22 cellular contexts compared by ENCODE assay signal in the genomic region with DNA sequence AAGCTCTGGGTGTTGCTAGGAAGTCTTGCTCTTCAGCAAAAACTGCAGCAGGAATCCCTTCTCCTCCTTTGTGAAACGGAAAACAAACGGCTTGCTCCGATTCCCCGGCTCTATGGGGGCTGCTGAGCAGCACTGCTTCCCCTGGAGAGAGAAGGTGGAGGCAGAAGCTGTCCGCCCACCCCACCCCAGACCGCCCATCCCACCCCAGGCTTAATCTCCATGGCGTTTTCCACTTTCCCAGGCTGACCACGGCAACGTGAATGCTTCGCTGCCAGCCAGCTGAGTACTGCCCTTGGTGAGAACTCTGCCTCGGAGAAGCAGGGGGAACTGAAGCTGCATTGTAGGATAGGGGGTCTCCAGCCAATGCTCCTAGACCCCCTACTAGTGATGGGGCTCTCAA.
DNase-seq lines count a peak whose midpoint lies in the region; ATAC-seq, FAIRE-seq and TF ChIP-seq lines count a peak whose summit lies in the region.
"Had no signal": no experiment of that assay in that cellular context is flagged by ENCODE, and none has a peak within 500 bp of the region (broad histone marks: within the 10 kb centered on the region; RNA-seq: fewer than 3 reads in every experiment).

No MANE protein-coding gene starts in this region.

- TF ChIP-seq CTCF in coronary artery (IDR thresholded peaks at IDR 0.05), result no peak

- no peak overlapping the region for H3K4me3 Mint-ChIP-seq in activated CD8-positive, alpha-beta memory T cell treated with anti-CD3 and anti-CD28 coated beads, Interleukin-2, amount 10 ng/mL, durations not matched to agents 7 days and 5 days
- peak overlapping the region; percentile 55 for H3K4me3 Mint-ChIP-seq in stimulated activated effector memory CD8-positive, alpha-beta T cell treated with anti-CD3 and anti-CD28 coated beads, Interleukin-12 subunit alpha, Interleukin-12 subunit beta, amount 100 ng/mL, for 72 hours
- H3K4me3 Mint-ChIP-seq: HFFc6 had no signal

- FAIRE-seq in GM18507 (lab: Jason Lieb, UNC), result peak; percentile 61
- FAIRE-seq: kidney had no signal

- peak overlapping the region; percentile 56 for H3K4me3 ChIP-seq in coronary artery
- H3K4me3 ChIP-seq: psoas muscle, skin epidermis had no signal

- H3K27me3 Mint-ChIP-seq in activated CD8-positive, alpha-beta memory T cell treated with anti-CD3 and anti-CD28 coated beads, Interleukin-2, amount 10 ng/mL, durations not matched to agents 7 days and 5 days, result no peaks in the 10 kb centered on the region

- H3K27ac Mint-ChIP-seq in activated CD8-positive, alpha-beta memory T cell treated with anti-CD3 and anti-CD28 coated beads, Interleukin-2, amount 10 ng/mL, durations not matched to agents 7 days and 5 days, result peak overlapping the region; percentile 28
- H3K27ac Mint-ChIP-seq in stimulated activated effector memory CD8-positive, alpha-beta T cell treated with anti-CD3 and anti-CD28 coated beads, Interleukin-12 subunit alpha, Interleukin-12 subunit beta, amount 100 ng/mL, for 72 hours, result peak overlapping the region; percentile 92
- H3K27ac Mint-ChIP-seq: HFFc6 had no signal

- H3K36me3 Mint-ChIP-seq in activated CD8-positive, alpha-beta memory T cell treated with anti-CD3 and anti-CD28 coated beads, Interleukin-2, amount 10 ng/mL, durations not matched to agents 7 days and 5 days, result peaks cover 58% of the 10 kb centered on the region
- peaks cover 93% of the 10 kb centered on the region for H3K36me3 Mint-ChIP-seq in stimulated activated effector memory CD8-positive, alpha-beta T cell treated with anti-CD3 and anti-CD28 coated beads, Interleukin-12 subunit alpha, Interleukin-12 subunit beta, amount 100 ng/mL, for 72 hours

- H3K27ac ChIP-seq in coronary artery, result peak overlapping the region; percentile 20

- no peak for ATAC-seq in activated CD8-positive, alpha-beta memory T cell treated with anti-CD3 and anti-CD28 coated beads, Interleukin-2, amount 10 ng/mL, durations not matched to agents 7 days and 5 days
- no peak for ATAC-seq in stimulated activated effector memory CD8-positive, alpha-beta T cell treated with anti-CD3 and anti-CD28 coated beads, Interleukin-12 subunit alpha, Interleukin-12 subunit beta, amount 100 ng/mL, for 72 hours
- no peak for ATAC-seq in HG02938 (IDR thresholded peaks at IDR 0.05; ENCODE audit: unreplicated experiment)
- ATAC-seq: psoas muscle had no signal

- CTCF ChIA-PET in activated CD8-positive, alpha-beta memory T cell treated with anti-CD3 and anti-CD28 coated beads, Interleukin-2, amount 10 ng/mL, durations not matched to agents 7 days and 5 days (lab: Charles Lee), result interaction anchor here (0.7 to 1.5 kb wide), 5 partner anchors 10 to 259 kb away, joined by 3 to 5 read pairs (median 3); no protein-coding TSS in a partner anchor

- no peaks in the 10 kb centered on the region for H3K9me3 Mint-ChIP-seq in activated CD8-positive, alpha-beta memory T cell treated with anti-CD3 and anti-CD28 coated beads, Interleukin-2, amount 10 ng/mL, durations not matched to agents 7 days and 5 days (ENCODE audit: low read depth)
- no peaks in the 10 kb centered on the region for H3K9me3 Mint-ChIP-seq in stimulated activated effector memory CD8-positive, alpha-beta T cell treated with anti-CD3 and anti-CD28 coated beads, Interleukin-12 subunit alpha, Interleukin-12 subunit beta, amount 100 ng/mL, for 72 hours
- H3K9me3 Mint-ChIP-seq: HFFc6 had no signal

- DNase-seq in activated CD8-positive, alpha-beta memory T cell treated with anti-CD3 and anti-CD28 coated beads, Interleukin-2, amount 10 ng/mL, durations not matched to agents 7 days and 5 days, result no peak
- DNase-seq in activated CD8-positive, alpha-beta memory T cell treated with anti-CD3 and anti-CD28 coated beads for 24 hours, result no peak
- DNase-seq in GM18507 (ENCODE audit: extremely low spot score, insufficient read length, low read depth) (no peak), coronary artery (ENCODE audit: low spot score) (no peak), UCSD-AML1 (lab: John Stamatoyannopoulos, UW; ENCODE audit: unreplicated experiment) (no peak), NCI-H2227 treated with DMSO at 0.1 percent for 48 hours (lab: John Stamatoyannopoulos, UW) (no peak)
- DNase-seq in stimulated activated effector memory CD8-positive, alpha-beta T cell treated with anti-CD3 and anti-CD28 coated beads, Interleukin-12 subunit alpha, Interleukin-12 subunit beta, amount 100 ng/mL, for 72 hours (ENCODE audit: low spot score in 2 of 2), result no peak
- DNase-seq: activated CD4-positive, CD25-positive, alpha-beta regulatory T cell treated with anti-CD3 and anti-CD28 coated beads, Interleukin-2, amount 50 U/mL, for 72 hours; activated effector memory CD4-positive, alpha-beta T cell treated with anti-CD3 and anti-CD28 coated beads, Interleukin-2, amount 50 U/mL, for 16 hours; BE2C; EL; HFFc6; IMR-90; kidney; NCI-H1436; NCI-H524 treated with DMSO at 0.1 percent for 48 hours; psoas muscle; RPMI8226; SK-N-SH; stimulated activated CD4-positive, alpha-beta T cell treated with anti-CD3 and anti-CD28 coated beads, Interleukin-4, amount 100 ng/mL, for 24 hours had no signal

- peaks cover 72% of the 10 kb centered on the region for H3K4me1 Mint-ChIP-seq in activated CD8-positive, alpha-beta memory T cell treated with anti-CD3 and anti-CD28 coated beads, Interleukin-2, amount 10 ng/mL, durations not matched to agents 7 days and 5 days
- H3K4me1 Mint-ChIP-seq in stimulated activated effector memory CD8-positive, alpha-beta T cell treated with anti-CD3 and anti-CD28 coated beads, Interleukin-12 subunit alpha, Interleukin-12 subunit beta, amount 100 ng/mL, for 72 hours, result peaks cover 89% of the 10 kb centered on the region
